In genomic region chr5:121288781-121289180, GRCh38 we compare ENCODE assay signal across 24 cellular contexts.
"Had no signal": no experiment of that assay in that cellular context is flagged by ENCODE, and none has a peak within 500 bp of the region (broad histone marks: within the 10 kb centered on the region; RNA-seq: fewer than 3 reads in every experiment).

No MANE protein-coding gene starts in this region.

- H3K4me3 ChIP-seq: adrenal gland, body of pancreas, colonic mucosa, dorsolateral prefrontal cortex, gastroesophageal sphincter, mucosa of descending colon, right lobe of liver, tibial nerve had no signal

- DNase-seq: activated effector memory CD4-positive, alpha-beta T cell treated with Interleukin-2 at 50 U/mL for 16 hours; activated naive CD4-positive, alpha-beta T cell treated with anti-CD3 and anti-CD28 coated beads for 36 hours; activated naive CD8-positive, alpha-beta T cell treated with anti-CD3 and anti-CD28 coated beads for 36 hours; activated T-cell treated with anti-CD3 and anti-CD28 coated beads for 4 hours; adrenal gland; aorta; body of pancreas; colonic mucosa; dorsolateral prefrontal cortex; effector memory CD4-positive, alpha-beta T cell; erythroblast; head of caudate nucleus; hippocampal formation; left cardiac atrium; left ventricle myocardium superior; mucosa of descending colon; right lobe of liver; stimulated activated CD4-positive, alpha-beta T cell treated with anti-CD3 and anti-CD28 coated beads, Interleukin-2, amount 100 ng/mL, for 48 hours; stimulated activated naive CD4-positive, alpha-beta T cell treated with Interleukin-2 at 50 U/mL for 16 hours; T-helper 2 cell had no signal

- ATAC-seq: body of pancreas; gastroesophageal sphincter; left cardiac atrium; left ventricle myocardium superior; mucosa of descending colon; natural killer cell treated with Interleukin-12 subunit alpha and Interleukin-12 subunit beta and Interleukin-15 and Interleukin-18, amount 100 ng/mL, for 72 hours; right lobe of liver; WTC11 had no signal
